Comparison of ENCODE assay signal across 17 cellular contexts in the genomic region with DNA sequence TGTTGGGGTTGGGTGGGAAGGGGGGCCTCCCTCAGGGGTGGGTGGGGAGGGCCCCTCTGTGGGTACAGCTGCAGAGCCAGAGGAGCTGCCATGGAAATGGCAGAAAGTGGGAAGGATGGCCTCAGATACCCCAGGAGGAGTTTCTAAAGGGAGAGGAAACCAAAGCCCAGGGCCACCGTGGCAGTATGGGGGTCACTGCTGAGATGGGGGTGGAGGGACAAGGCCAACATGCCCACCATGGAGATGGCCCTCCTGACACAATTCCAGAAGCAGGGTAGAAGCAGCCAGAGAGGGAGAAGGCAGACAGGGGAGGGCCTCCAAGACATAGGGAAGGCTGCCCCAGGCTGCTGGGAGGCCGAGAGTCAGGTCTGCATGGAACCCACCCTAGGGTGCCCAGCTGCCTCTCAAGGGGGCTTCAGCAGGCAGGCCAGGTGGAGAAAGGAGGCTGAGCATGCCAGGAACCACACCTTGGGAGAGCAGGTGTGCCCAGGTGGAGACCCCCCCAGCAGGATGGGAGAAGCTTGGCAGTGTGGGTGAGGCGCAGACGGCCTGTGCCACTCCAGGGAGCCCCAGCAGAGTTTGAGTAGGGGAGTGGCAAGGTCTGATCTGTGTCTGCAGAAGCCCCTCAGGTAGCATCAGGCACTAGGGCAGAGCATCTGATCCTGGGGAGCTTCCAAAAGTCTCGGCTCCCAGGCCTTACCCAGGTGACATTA.
DNase-seq lines count a peak whose midpoint lies in the region; TF ChIP-seq lines count a peak whose summit lies in the region.
"Had no signal": no experiment of that assay in that cellular context is flagged by ENCODE, and none has a peak within 500 bp of the region (broad histone marks: within the 10 kb centered on the region; RNA-seq: fewer than 3 reads in every experiment).

No MANE protein-coding gene starts in this region.

- H3K4ac ChIP-seq in H9 (ENCODE audit: low read depth, low read length): no peak overlapping the region

- H3K27me3 Mint-ChIP-seq in H9 (ENCODE audit: low read depth): no peaks in the 10 kb centered on the region

- no peak overlapping the region for H2AFZ ChIP-seq in H9 (ENCODE audit: low read length)

- intact Hi-C loops in sigmoid colon (cut with DNase I): no loop called here

- H3K27me3 ChIP-seq in H9 (ENCODE audit: insufficient read depth, low read length) (no peaks in the 10 kb centered on the region), sigmoid colon (no peaks in the 10 kb centered on the region)

- H3K56ac ChIP-seq in H9 (ENCODE audit: insufficient read length, low read depth, low read length): no peak overlapping the region

- H3K4me1 Mint-ChIP-seq in H9: peaks cover 14 to 27% of the 10 kb centered on the region in 2 experiments; a peak in 3 of 4 replicates

- no peak overlapping the region for H2BK12ac ChIP-seq in H9 (ENCODE audit: insufficient read length, low read depth, low read length)

- no peaks in the 10 kb centered on the region for H3K79me1 ChIP-seq in H9 (ENCODE audit: insufficient read depth, low read depth, low read length, poor library complexity, severe bottlenecking)

- no peak overlapping the region for H3K14ac ChIP-seq in H9 (ENCODE audit: insufficient read depth, low read length)

- peaks cover 0 to 1% (median 1%) of the 10 kb centered on the region in 3 experiments; a peak in 3 of 7 replicates for H3K36me3 Mint-ChIP-seq in H9 (ENCODE audit: insufficient read depth in 1 of 3, low read depth in 3 of 3)

- no peak overlapping the region for H2BK15ac ChIP-seq in H9 (ENCODE audit: low read depth, low read length)

- H3K23ac ChIP-seq in H9 (ENCODE audit: insufficient read length, low read depth, low read length): no peak overlapping the region

- DNase-seq in activated CD4-positive, alpha-beta T cell treated with anti-CD3 and anti-CD28 coated beads for 1 hour: peak; percentile 5
- no peak for DNase-seq in activated CD4-positive, alpha-beta T cell treated with anti-CD3 and anti-CD28 coated beads for 48 hours
- peak; percentile 10 for DNase-seq in H9
- peak; percentile 44 for DNase-seq in islet precursor cell
- peak; percentile 50 for DNase-seq in sigmoid colon
- DNase-seq in Kasumi-1 (lab: John Stamatoyannopoulos, UW): no peak
- no peak for DNase-seq in KG1 (lab: John Stamatoyannopoulos, UW)
- DNase-seq in activated gamma-delta T cell (lab: John Stamatoyannopoulos, UW): no peak
- DNase-seq: DMS53, HCEC 1CT, IMR-90, NCI-H146, NCI-H226, NCI-H526 treated with DMSO at 0.1 percent for 48 hours, PC-3 had no signal

- no peak overlapping the region for H2BK5ac ChIP-seq in H9 (ENCODE audit: insufficient read length, low read length)

- no peak overlapping the region for H4K5ac ChIP-seq in H9 (ENCODE audit: insufficient read length, low read depth, low read length)

- no peak overlapping the region for H2BK20ac ChIP-seq in H9 (ENCODE audit: low read depth, low read length, poor library complexity, severe bottlenecking)

- H3K9me3 ChIP-seq in H9 (ENCODE audit: control insufficient read depth, low read depth, low read length) (no peaks in the 10 kb centered on the region), sigmoid colon (no peaks in the 10 kb centered on the region)
- H3K9me3 ChIP-seq: Caco-2 had no signal

- no peak for TF ChIP-seq EP300 in sigmoid colon (IDR thresholded peaks at IDR 0.05)

- H3K27ac ChIP-seq in H9 (ENCODE audit: insufficient read length, low read depth, low read length) (no peak overlapping the region), sigmoid colon (no peak overlapping the region)
- H3K27ac ChIP-seq: C4-2B had no signal

- no peaks in the 10 kb centered on the region for H3K79me2 ChIP-seq in H9 (ENCODE audit: insufficient read depth, low read length)

- H3K9ac ChIP-seq in H9 (ENCODE audit: extremely low read depth, insufficient read length, low read length): no peak overlapping the region

- no peaks in the 10 kb centered on the region for H3K4me1 ChIP-seq in H9 (ENCODE audit: insufficient read depth, low read length)
- peaks cover 0 to 15% (median 10%) of the 10 kb centered on the region in 4 donors for H3K4me1 ChIP-seq in sigmoid colon

- TF ChIP-seq CTCF in H9 (conservative IDR thresholded peaks at IDR 0.05): no peak
- no peak for TF ChIP-seq CTCF in sigmoid colon (IDR thresholded peaks at IDR 0.05)

- H3K4me3 ChIP-seq in sigmoid colon: no peak overlapping the region

- no peaks in the 10 kb centered on the region for H3K23me2 ChIP-seq in H9 (ENCODE audit: insufficient read length, low read depth, low read length, poor library complexity, severe bottlenecking)

- no peak overlapping the region for H3T11ph ChIP-seq in H9 (ENCODE audit: low read length)

- H3K4me2 ChIP-seq in H9 (ENCODE audit: insufficient read depth, insufficient read length, low read length): no peak overlapping the region

- H4K91ac ChIP-seq in H9 (ENCODE audit: insufficient read length, low read depth, low read length): no peak overlapping the region

- no peak overlapping the region for H4K8ac ChIP-seq in H9 (replicated peaks; ENCODE audit: insufficient read length, low read depth, low read length)

- no peak overlapping the region for H2BK120ac ChIP-seq in H9 (ENCODE audit: low read depth, low read length, poor library complexity, severe bottlenecking)

- no peak overlapping the region for H2AK5ac ChIP-seq in H9 (ENCODE audit: insufficient read length, low read length)

- no peak overlapping the region for H3K4me3 Mint-ChIP-seq in H9

- H3K9me3 Mint-ChIP-seq in H9: no peaks in the 10 kb centered on the region

- no CpG with 5 or more reads among the region's 5 CpGs for WGBS in H9 (ENCODE audit: extremely low coverage, insufficient read length, low lambda C conversion rate)
- WGBS in sigmoid colon, 2 donors: 59 to 66% methylated on average over 5 of the region's 5 CpGs

- H3K27ac Mint-ChIP-seq in H9: no peak overlapping the region; a peak in 2 of 7 replicates

- no peaks in the 10 kb centered on the region for H3K36me3 ChIP-seq in sigmoid colon

- no peaks in the 10 kb centered on the region for H4K20me1 ChIP-seq in H9 (ENCODE audit: control insufficient read depth, insufficient read depth, insufficient read length)

- no peak for TF ChIP-seq POLR2A in sigmoid colon (IDR thresholded peaks at IDR 0.05)

- H3K18ac ChIP-seq in H9 (ENCODE audit: insufficient read length, low read depth, low read length): no peak overlapping the region

Comparison
In these comparisons a context has a peak if more than half of its experiments do, and no peak if none do; other contexts are left out.
1. DNase-seq: peak in activated CD4-positive, alpha-beta T cell treated with anti-CD3 and anti-CD28 coated beads for 1 hour (single experiment), H9 (single experiment), islet precursor cell (single experiment) and sigmoid colon (single experiment); none in activated CD4-positive, alpha-beta T cell treated with anti-CD3 and anti-CD28 coated beads for 48 hours (single experiment), Kasumi-1 (0 of 2), KG1 (single experiment) and activated gamma-delta T cell (single experiment).